ENCODE assay signal across 8 cellular contexts in genomic region chr20:59032023-59032712, GRCh38. TPM values are rescaled to one million over a fixed set of nuclear protein-coding genes. Genes with fewer than 3 reads are reported as not detected.
DNase-seq lines count a peak whose midpoint lies in the region; ATAC-seq lines count a peak whose summit lies in the region.

Gene ATP5F1E (minus strand): TSS chr20:59032335. CDS start chr20:59032251, 84 bp downstream.

- DNase-seq in COLO668 (lab: John Stamatoyannopoulos, UW; ENCODE audit: unreplicated experiment) (peak; percentile 99), HUDEP-2 (lab: John Stamatoyannopoulos, UW; ENCODE audit: unreplicated experiment in 76 of 76) (peak in 74 of 76 experiments; percentile 43 to 97 (median 89)), NOMO-1 treated with dmso at 0.1 percent for 144 hours (lab: John Stamatoyannopoulos, UW; ENCODE audit: unreplicated experiment) (peak; percentile 97), mesendoderm (peak; percentile 97)
- DNase-seq in activated CD8-positive, alpha-beta memory T cell treated with anti-CD3 and anti-CD28 coated beads for 48 hours (ENCODE audit: low read depth in 2 of 3, low spot score in 2 of 3): peak; percentile 89 to 98 (median 92)
- peak; percentile 95 to 97 (median 97) for DNase-seq in effector memory CD8-positive, alpha-beta T cell
- DNase-seq in stimulated activated CD8-positive, alpha-beta memory T cell treated with anti-CD3 and anti-CD28 coated beads, Interleukin-12 subunit alpha, Interleukin-12 subunit beta, amount 100 ng/mL, for 4 hours (ENCODE audit: low read depth): peak; percentile 97

- H2AK5ac ChIP-seq in mesendoderm (ENCODE audit: low read length): no peak within 1 kb of the TSS

- no peak within 1 kb of the TSS for H2BK120ac ChIP-seq in mesendoderm (ENCODE audit: low read depth, low read length)

- peaks cover 4% of the 10 kb centered on the region for H3K36me3 ChIP-seq in mesendoderm (ENCODE audit: control insufficient read depth, insufficient read depth, low read length)

- peak within 1 kb of the TSS; percentile 85 for H3K4me3 ChIP-seq in mesendoderm (ENCODE audit: low read length)

- H3K36me3 Mint-ChIP-seq in effector memory CD8-positive, alpha-beta T cell (ENCODE audit: insufficient read depth): peaks cover 84% of the 10 kb centered on the region

- no peak within 1 kb of the TSS for H2BK15ac ChIP-seq in mesendoderm (replicated peaks; ENCODE audit: low read depth)

- no CpG with 5 or more reads among the region's 86 CpGs for WGBS in mesendoderm (ENCODE audit: extremely low coverage, insufficient coverage, low lambda C conversion rate)

- peak within 1 kb of the TSS; percentile 95 for H3K9ac ChIP-seq in mesendoderm (ENCODE audit: low read length)

- H3K27me3 Mint-ChIP-seq in effector memory CD8-positive, alpha-beta T cell: no peaks in the 10 kb centered on the region

- peaks cover 13% of the 10 kb centered on the region for H3K79me1 ChIP-seq in mesendoderm (ENCODE audit: low read length)

- peak within 1 kb of the TSS; percentile 82 for H4K8ac ChIP-seq in mesendoderm (ENCODE audit: low read depth, low read length)

- H4K5ac ChIP-seq in mesendoderm (ENCODE audit: low read length): no peak within 1 kb of the TSS

- H3K4ac ChIP-seq in mesendoderm (ENCODE audit: low read depth, low read length): peak within 1 kb of the TSS; percentile 44

- peak within 1 kb of the TSS; percentile 98 for H3K56ac ChIP-seq in mesendoderm (ENCODE audit: low read length)

- H3K4me3 Mint-ChIP-seq in effector memory CD8-positive, alpha-beta T cell: peak within 1 kb of the TSS; percentile 90 to 92

- H3K27ac Mint-ChIP-seq in effector memory CD8-positive, alpha-beta T cell: peak within 1 kb of the TSS; percentile 92

- peak within 1 kb of the TSS; percentile 95 for H3K23ac ChIP-seq in mesendoderm (ENCODE audit: low read length)

- H3K27ac ChIP-seq in mesendoderm (ENCODE audit: low read depth, low read length): no peak within 1 kb of the TSS

- peaks cover 12% of the 10 kb centered on the region for H3K79me2 ChIP-seq in mesendoderm (ENCODE audit: control insufficient read depth, insufficient read depth, low read length)

- peak; percentile 89 for ATAC-seq in GM21367 (IDR thresholded peaks at IDR 0.05; ENCODE audit: unreplicated experiment)
- peak; percentile 93 for ATAC-seq in effector memory CD8-positive, alpha-beta T cell (replicated peaks)

- no peaks in the 10 kb centered on the region for H3K27me3 ChIP-seq in mesendoderm (ENCODE audit: insufficient read depth, low read length, poor library complexity)

- H3K9me3 Mint-ChIP-seq in effector memory CD8-positive, alpha-beta T cell: no peaks in the 10 kb centered on the region

- peaks cover 32 to 45% of the 10 kb centered on the region in 2 donors for H3K4me1 Mint-ChIP-seq in effector memory CD8-positive, alpha-beta T cell (ENCODE audit: low read depth in 2 of 2)

- peak within 1 kb of the TSS; percentile 90 for H3K4me2 ChIP-seq in mesendoderm (ENCODE audit: low read length)

- peak within 1 kb of the TSS; percentile 55 for H2BK5ac ChIP-seq in mesendoderm (ENCODE audit: low read length)

- peaks cover 3% of the 10 kb centered on the region for H3K4me1 ChIP-seq in mesendoderm (ENCODE audit: control insufficient read depth, low read depth, low read length)

- peak within 1 kb of the TSS; percentile 71 for H3K18ac ChIP-seq in mesendoderm (ENCODE audit: low read length)

RNA-seq across cellular contexts. Expression of gene ATP5F1E, which starts in this region (rescaled TPM):
- 61.1 TPM for polyA plus RNA-seq in mesendoderm (2013, experiment 1 of 2)
- polyA plus RNA-seq in mesendoderm (2013, experiment 2 of 2): 59.6 TPM
